Comparison of ENCODE assay signal across 9 cellular contexts in genomic region chr16:11740567-11740966, GRCh38. TPM values are rescaled to one million over a fixed set of nuclear protein-coding genes. Genes with fewer than 3 reads are reported as not detected.
DNase-seq lines count a peak whose midpoint lies in the region; ATAC-seq, FAIRE-seq and TF ChIP-seq lines count a peak whose summit lies in the region.
"Had no signal": no experiment of that assay in that cellular context is flagged by ENCODE, and none has a peak within 500 bp of the region (broad histone marks: within the 10 kb centered on the region; RNA-seq: fewer than 3 reads in every experiment).

No MANE protein-coding gene starts in this region.

- no peaks in the 10 kb centered on the region for H3K9me3 Mint-ChIP-seq in activated naive CD4-positive, alpha-beta T cell treated with anti-CD3 and anti-CD28 coated beads, Interleukin-2, amount 50 U/mL, for 24 hours
- no peaks in the 10 kb centered on the region for H3K9me3 Mint-ChIP-seq in activated naive CD8-positive, alpha-beta T cell treated with anti-CD3 and anti-CD28 coated beads, Interleukin-2, amount 50 U/mL, for 24 hours
- no peaks in the 10 kb centered on the region for H3K9me3 Mint-ChIP-seq in memory B cell
- H3K9me3 Mint-ChIP-seq in type B pancreatic cell: no peaks in the 10 kb centered on the region

- ATAC-seq in activated naive CD8-positive, alpha-beta T cell treated with anti-CD3 and anti-CD28 coated beads, Interleukin-2, amount 50 U/mL, for 24 hours: no peak
- no peak for ATAC-seq in memory B cell (ENCODE audit: low read depth)

- H3K27me3 Mint-ChIP-seq in activated naive CD4-positive, alpha-beta T cell treated with anti-CD3 and anti-CD28 coated beads, Interleukin-2, amount 50 U/mL, for 24 hours: no peaks in the 10 kb centered on the region
- H3K27me3 Mint-ChIP-seq in activated naive CD8-positive, alpha-beta T cell treated with anti-CD3 and anti-CD28 coated beads, Interleukin-2, amount 50 U/mL, for 24 hours: no peaks in the 10 kb centered on the region
- no peaks in the 10 kb centered on the region for H3K27me3 Mint-ChIP-seq in memory B cell
- no peaks in the 10 kb centered on the region for H3K27me3 Mint-ChIP-seq in type B pancreatic cell

- H3K4me3 Mint-ChIP-seq in activated naive CD4-positive, alpha-beta T cell treated with anti-CD3 and anti-CD28 coated beads, Interleukin-2, amount 50 U/mL, for 24 hours: peak overlapping the region; percentile 97
- H3K4me3 Mint-ChIP-seq in activated naive CD8-positive, alpha-beta T cell treated with anti-CD3 and anti-CD28 coated beads, Interleukin-2, amount 50 U/mL, for 24 hours: peak overlapping the region; percentile 89
- H3K4me3 Mint-ChIP-seq in memory B cell (peak overlapping the region; percentile 94), type B pancreatic cell (peak overlapping the region; percentile 93)

- H3K27ac Mint-ChIP-seq in activated naive CD4-positive, alpha-beta T cell treated with anti-CD3 and anti-CD28 coated beads, Interleukin-2, amount 50 U/mL, for 24 hours: no peak overlapping the region
- no peak overlapping the region for H3K27ac Mint-ChIP-seq in activated naive CD8-positive, alpha-beta T cell treated with anti-CD3 and anti-CD28 coated beads, Interleukin-2, amount 50 U/mL, for 24 hours
- H3K27ac Mint-ChIP-seq in memory B cell (peak overlapping the region; percentile 96), type B pancreatic cell (peak overlapping the region; percentile 89)

- peaks cover 70% of the 10 kb centered on the region for H3K4me1 Mint-ChIP-seq in activated naive CD4-positive, alpha-beta T cell treated with anti-CD3 and anti-CD28 coated beads, Interleukin-2, amount 50 U/mL, for 24 hours
- H3K4me1 Mint-ChIP-seq in activated naive CD8-positive, alpha-beta T cell treated with anti-CD3 and anti-CD28 coated beads, Interleukin-2, amount 50 U/mL, for 24 hours: peaks cover 57% of the 10 kb centered on the region
- H3K4me1 Mint-ChIP-seq in memory B cell: peaks cover 42% of the 10 kb centered on the region
- peaks cover 35% of the 10 kb centered on the region for H3K4me1 Mint-ChIP-seq in type B pancreatic cell (ENCODE audit: unreplicated experiment)

- FAIRE-seq in frontal cortex (lab: Jason Lieb, UNC): no peak

- H3K36me3 Mint-ChIP-seq in activated naive CD4-positive, alpha-beta T cell treated with anti-CD3 and anti-CD28 coated beads, Interleukin-2, amount 50 U/mL, for 24 hours: peaks cover 4% of the 10 kb centered on the region
- H3K36me3 Mint-ChIP-seq in activated naive CD8-positive, alpha-beta T cell treated with anti-CD3 and anti-CD28 coated beads, Interleukin-2, amount 50 U/mL, for 24 hours (ENCODE audit: low read depth): peaks cover 21% of the 10 kb centered on the region
- H3K36me3 Mint-ChIP-seq in memory B cell (peaks cover 7% of the 10 kb centered on the region), type B pancreatic cell (peaks cover 22% of the 10 kb centered on the region)

- no peak for TF ChIP-seq CTCF in type B pancreatic cell (conservative IDR thresholded peaks at IDR 0.05)

- no peak for DNase-seq in activated naive CD4-positive, alpha-beta T cell treated with Interleukin-2 at 50 U/mL for 16 hours
- no peak for DNase-seq in activated naive CD8-positive, alpha-beta T cell treated with anti-CD3 and anti-CD28 coated beads, Interleukin-2, amount 50 U/mL, for 24 hours
- DNase-seq in memory B cell (ENCODE audit: low spot score in 2 of 2) (no peak), type B pancreatic cell (ENCODE audit: extremely low spot score, unreplicated experiment) (no peak), medulla oblongata (ENCODE audit: extremely low spot score) (no peak), MV-4-11 (lab: John Stamatoyannopoulos, UW) (no peak), frontal cortex (ENCODE audit: low spot score in 2 of 2) (no peak)
- DNase-seq: KG1 had no signal

RNA-seq across cellular contexts. Expression of gene TXNDC11, which starts 2.1 kb away (rescaled TPM):
- total RNA-seq in type B pancreatic cell (ENCODE audit: low replicate concordance) (26.7 and 39.0 TPM in 2 replicates), frontal cortex (8.6 TPM)

RNA-seq across cellular contexts. Expression of gene ZC3H7A, which starts 56.5 kb away (rescaled TPM):
- 43.3 and 67.5 TPM in 2 replicates for total RNA-seq in type B pancreatic cell (ENCODE audit: low replicate concordance)
- 37.1 TPM for total RNA-seq in frontal cortex

Comparison
In these comparisons a context has a peak if more than half of its experiments do, and no peak if none do; other contexts are left out.
1. H3K27ac Mint-ChIP-seq: peak in memory B cell (single experiment) and type B pancreatic cell (single experiment); none in activated naive CD4-positive, alpha-beta T cell treated with anti-CD3 and anti-CD28 coated beads, Interleukin-2, amount 50 U/mL, for 24 hours (single experiment) and activated naive CD8-positive, alpha-beta T cell treated with anti-CD3 and anti-CD28 coated beads, Interleukin-2, amount 50 U/mL, for 24 hours (single experiment).
2. Peak in every context shown above with its lines, with median percentiles within 50 percentile points of each other: H3K4me3 Mint-ChIP-seq.